37 cellular contexts compared by ENCODE assay signal in genomic region chr7:156610601-156611000, GRCh38.
"Had no signal": no experiment of that assay in that cellular context is flagged by ENCODE, and none has a peak within 500 bp of the region (broad histone marks: within the 10 kb centered on the region; RNA-seq: fewer than 3 reads in every experiment).

No MANE protein-coding gene starts in this region.

- H3K27ac Mint-ChIP-seq: activated CD4-positive, alpha-beta T cell treated with anti-CD3 and anti-CD28 coated beads for 36 hours; activated CD4-positive, alpha-beta T cell treated with anti-CD3 and anti-CD28 coated beads, Interleukin-2, amount 10 ng/mL, durations not matched to agents 7 days and 5 days; activated CD8-positive, alpha-beta T cell treated with anti-CD3 and anti-CD28 coated beads, Interleukin-2, amount 10 ng/mL, durations not matched to agents 7 days and 5 days; activated naive CD4-positive, alpha-beta T cell treated with anti-CD3 and anti-CD28 coated beads, Interleukin-2, amount 10 ng/mL, durations not matched to agents 7 days and 5 days; activated naive CD8-positive, alpha-beta T cell; activated naive CD8-positive, alpha-beta T cell treated with anti-CD3 and anti-CD28 coated beads, Interleukin-2, amount 50 U/mL, for 24 hours; activated T-cell treated with anti-CD3 and anti-CD28 coated beads, Interleukin-2, amount 50 U/mL, for 24 hours; brain; T-cell; WTC11 had no signal

- H3K4me3 Mint-ChIP-seq: activated CD4-positive, alpha-beta T cell treated with anti-CD3 and anti-CD28 coated beads for 36 hours; activated CD4-positive, alpha-beta T cell treated with anti-CD3 and anti-CD28 coated beads, Interleukin-2, amount 10 ng/mL, durations not matched to agents 7 days and 5 days; activated CD8-positive, alpha-beta T cell treated with anti-CD3 and anti-CD28 coated beads, Interleukin-2, amount 10 ng/mL, durations not matched to agents 7 days and 5 days; activated naive CD4-positive, alpha-beta T cell treated with anti-CD3 and anti-CD28 coated beads, Interleukin-2, amount 10 ng/mL, durations not matched to agents 7 days and 5 days; activated naive CD8-positive, alpha-beta T cell; activated naive CD8-positive, alpha-beta T cell treated with anti-CD3 and anti-CD28 coated beads, Interleukin-2, amount 50 U/mL, for 24 hours; activated T-cell treated with anti-CD3 and anti-CD28 coated beads, Interleukin-2, amount 50 U/mL, for 24 hours; brain; central memory CD8-positive, alpha-beta T cell; T-cell; WTC11 had no signal

- DNase-seq: activated CD4-positive, alpha-beta T cell treated with anti-CD3 and anti-CD28 coated beads for 36 hours; activated CD4-positive, alpha-beta T cell treated with anti-CD3 and anti-CD28 coated beads, Interleukin-2, amount 10 ng/mL, durations not matched to agents 7 days and 5 days; activated CD4-positive, alpha-beta T cell treated with anti-CD3 and anti-CD28 coated beads, Interleukin-2, amount 50 U/mL, for 48 hours; activated CD8-positive, alpha-beta T cell treated with anti-CD3 and anti-CD28 coated beads, Interleukin-2, amount 10 ng/mL, durations not matched to agents 7 days and 5 days; activated gamma-delta T cell treated with Interleukin-2 at 50 U/mL for 16 hours; activated naive CD4-positive, alpha-beta T cell treated with anti-CD3 and anti-CD28 coated beads, Interleukin-2, amount 10 ng/mL, durations not matched to agents 7 days and 5 days; activated naive CD8-positive, alpha-beta T cell treated with anti-CD3 and anti-CD28 coated beads, Interleukin-2, amount 50 U/mL, for 24 hours; activated T-cell treated with anti-CD3 and anti-CD28 coated beads, Interleukin-2, amount 50 U/mL, for 24 hours; anterior cingulate cortex; Kasumi-1; KG1; MM.1S; MV-4-11; NCI-H1092; NCI-H1436 treated with DMSO at 0.1 percent for 48 hours; NCI-H1694 treated with DMSO at 0.1 percent for 48 hours; NCI-H2029 treated with DMSO at 0.1 percent for 48 hours; NCI-H2107; NCI-H2171; NCI-H510A; NCI-H526; NCI-H748 treated with DMSO at 0.1 percent for 48 hours; NK-92 treated with Interleukin-12 subunit alpha and Interleukin-12 subunit beta, amount 100 ng/mL, for 24 hours; PC-3; SIG-M5; T-cell had no signal

- H3K4me1 Mint-ChIP-seq: brain had no signal

- FAIRE-seq: bronchial epithelial cell, RCC 7860, TTC549 had no signal

- ATAC-seq: activated CD4-positive, alpha-beta T cell treated with anti-CD3 and anti-CD28 coated beads for 36 hours; activated CD4-positive, CD25-positive, alpha-beta regulatory T cell treated with anti-CD3 and anti-CD28 coated beads, Interleukin-2, amount 50 U/mL, for 24 hours; activated CD8-positive, alpha-beta T cell treated with anti-CD3 and anti-CD28 coated beads, Interleukin-2, amount 10 ng/mL, durations not matched to agents 7 days and 5 days; activated naive CD8-positive, alpha-beta T cell treated with anti-CD3 and anti-CD28 coated beads, Interleukin-2, amount 50 U/mL, for 24 hours; PC-3; Right ventricle myocardium inferior; SK-N-SH treated with all-trans-retinoic acid at 6 μM for 48 hours; T-cell; WTC11 had no signal

- H3K9me3 Mint-ChIP-seq: activated CD4-positive, alpha-beta T cell treated with anti-CD3 and anti-CD28 coated beads, Interleukin-2, amount 10 ng/mL, durations not matched to agents 7 days and 5 days; activated naive CD4-positive, alpha-beta T cell treated with anti-CD3 and anti-CD28 coated beads, Interleukin-2, amount 10 ng/mL, durations not matched to agents 7 days and 5 days; activated naive CD8-positive, alpha-beta T cell treated with anti-CD3 and anti-CD28 coated beads, Interleukin-2, amount 50 U/mL, for 24 hours; activated T-cell treated with anti-CD3 and anti-CD28 coated beads, Interleukin-2, amount 50 U/mL, for 24 hours; brain; central memory CD8-positive, alpha-beta T cell; T-cell; WTC11 had no signal

- H3K36me3 Mint-ChIP-seq: activated naive CD8-positive, alpha-beta T cell; brain; T-cell; WTC11 had no signal

- H3K27ac ChIP-seq: RWPE1 had no signal
